23 cellular contexts compared by ENCODE assay signal in genomic region chr17:79353548-79353947, GRCh38.
"Had no signal": no experiment of that assay in that cellular context is flagged by ENCODE, and none has a peak within 500 bp of the region (broad histone marks: within the 10 kb centered on the region; RNA-seq: fewer than 3 reads in every experiment).

No MANE protein-coding gene starts in this region.

- H3K9ac ChIP-seq: KMS-11 had no signal

- ATAC-seq: Panc1, PC-3, SK-N-SH treated with all-trans-retinoic acid at 6 μM for 48 hours had no signal

- H3K9me3 ChIP-seq: SJCRH30 had no signal

- DNase-seq: IMR-90, Kasumi-1, MM.1S, NCI-H1092 treated with DMSO at 0.1 percent for 48 hours, NCI-H1436, NCI-H187, NCI-H2029, NCI-H2081 treated with DMSO at 0.1 percent for 48 hours, NCI-H2171, NCI-H226, NCI-H446, NCI-H510A, NCI-H524 treated with DMSO at 0.1 percent for 48 hours, NCI-H69, NCI-H774, PC-3, SHP77 treated with DMSO at 0.1 percent for 48 hours, SJCRH30 had no signal

- H3K4me1 ChIP-seq: SJCRH30 had no signal

- H3K36me3 ChIP-seq: SJCRH30 had no signal

- H3K4me3 ChIP-seq: SJCRH30 had no signal

- H3K27ac ChIP-seq: HL-60, KMS-11, RWPE1, SJCRH30 had no signal

- H3K4me2 ChIP-seq: KMS-11 had no signal
